Comparison of ENCODE assay signal across 1 cellular context in the genomic region with DNA sequence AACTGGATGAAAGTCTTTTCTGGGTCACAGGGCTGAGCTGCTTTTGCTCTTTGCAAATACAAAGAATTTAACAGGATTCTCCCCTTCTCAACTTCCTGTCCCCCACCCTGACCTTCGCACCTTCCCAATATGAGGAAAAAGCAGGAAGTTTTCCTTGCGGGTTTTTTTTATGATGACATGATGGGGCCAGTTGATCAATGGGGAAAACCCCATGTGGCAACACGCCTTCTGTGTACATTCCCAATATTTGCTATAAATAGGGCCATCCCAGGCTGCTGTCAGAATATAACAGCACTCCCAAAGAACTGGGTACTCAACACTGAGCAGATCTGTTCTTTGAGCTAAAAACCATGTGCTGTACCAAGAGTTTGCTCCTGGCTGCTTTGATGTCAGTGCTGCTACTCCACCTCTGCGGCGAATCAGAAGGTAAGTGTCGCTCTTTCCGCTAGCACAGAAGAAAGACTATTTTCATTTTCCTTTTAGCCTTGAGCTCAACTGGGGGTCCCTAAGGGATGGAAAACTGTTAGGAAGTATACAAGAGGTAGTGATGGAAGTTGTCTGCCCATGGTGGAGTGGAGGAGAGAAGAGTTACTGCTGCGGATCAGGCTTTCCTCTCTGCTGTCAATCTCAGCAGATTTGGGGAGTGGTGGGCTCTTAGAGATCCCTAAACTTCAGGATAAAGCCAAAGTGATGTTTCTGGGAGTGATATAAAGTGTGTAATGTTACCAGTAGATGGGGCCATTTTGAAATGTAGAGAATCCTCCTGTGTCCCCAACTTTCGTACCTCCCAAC.
TF ChIP-seq lines count a peak whose summit lies in the region.

A gene with protein sequence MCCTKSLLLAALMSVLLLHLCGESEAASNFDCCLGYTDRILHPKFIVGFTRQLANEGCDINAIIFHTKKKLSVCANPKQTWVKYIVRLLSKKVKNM (plus strand): TSS at position 281 of the 792 bp plus-strand sequence. CDS start 70 bp downstream, at position 351.

TF ChIP-seq in HepG2, 621 proteins besides CTCF, POLR2A, EP300 and RAD21 (continues in another document):
- TF ChIP-seq PCBP2 (optimal IDR thresholded peaks at IDR 0.05; ENCODE audit: low read depth, low read length, poor library complexity, severe bottlenecking) (peak; percentile 46), TGIF2 (CRISPR knock-in tag; IDR thresholded peaks at IDR 0.05) (peak; percentile 99), ZSCAN25 (CRISPR knock-in tag; IDR thresholded peaks at IDR 0.05) (no peak; the same call in 1 of the 2 replicates), RFX1 (IDR thresholded peaks at IDR 0.05) (no peak), ZNF839 (CRISPR knock-in tag; IDR thresholded peaks at IDR 0.05; ENCODE audit: borderline replicate concordance) (no peak), KMT2A (CRISPR knock-in tag; IDR thresholded peaks at IDR 0.05) (peak; percentile 52; the same call in 1 of the 2 replicates), ZNF441 (CRISPR knock-in tag; IDR thresholded peaks at IDR 0.05; ENCODE audit: borderline replicate concordance) (peak; percentile 83), KMT2B (CRISPR knock-in tag; IDR thresholded peaks at IDR 0.05) (no peak), ZNF34 (CRISPR knock-in tag; IDR thresholded peaks at IDR 0.05; ENCODE audit: borderline replicate concordance) (no peak), NRL (CRISPR knock-in tag; IDR thresholded peaks at IDR 0.05; ENCODE audit: borderline replicate concordance) (no peak), ZNF337 (CRISPR knock-in tag; IDR thresholded peaks at IDR 0.05; ENCODE audit: borderline replicate concordance, low read depth) (no peak; the same call in 1 of the 2 replicates), MXD4 (CRISPR knock-in tag; IDR thresholded peaks at IDR 0.05) (peak; percentile 74), HCFC1 (IDR thresholded peaks at IDR 0.05; ENCODE audit: low read depth, low read length) (no peak), JUNB (CRISPR knock-in tag; IDR thresholded peaks at IDR 0.05; ENCODE audit: borderline replicate concordance) (peak; percentile 10; the same call in 1 of the 2 replicates), ARHGAP35 (CRISPR knock-in tag; IDR thresholded peaks at IDR 0.05; ENCODE audit: borderline replicate concordance) (no peak; the same call in 1 of the 2 replicates), SNRNP70 (IDR thresholded peaks at IDR 0.05; ENCODE audit: low read depth, low read length) (no peak), ZEB1 (IDR thresholded peaks at IDR 0.05; ENCODE audit: insufficient replicate concordance, low read depth) (peak; percentile 91), ATF1 (CRISPR knock-in tag; IDR thresholded peaks at IDR 0.05) (peak; percentile 88; the same call in 1 of the 2 replicates), TCF7L2 (IDR thresholded peaks at IDR 0.05; ENCODE audit: low read depth, low read length) (peak; percentile 86), CCDC6 (CRISPR knock-in tag; IDR thresholded peaks at IDR 0.05) (peak; percentile 95; the same call in 1 of the 2 replicates), MTF2 (CRISPR knock-in tag; IDR thresholded peaks at IDR 0.05; ENCODE audit: borderline replicate concordance) (no peak), ATF7 (IDR thresholded peaks at IDR 0.05) (peak; percentile 76), ATF7 (CRISPR knock-in tag; IDR thresholded peaks at IDR 0.05) (peak; percentile 93), ZNF335 (CRISPR knock-in tag; IDR thresholded peaks at IDR 0.05) (peak; percentile 71), CHD2 (IDR thresholded peaks at IDR 0.05; ENCODE audit: low read depth, low read length) (0 out of 2 replicates have a peak, but pooled peaks have one; percentile 10), TEAD2 (CRISPR knock-in tag; IDR thresholded peaks at IDR 0.05) (no peak), SOX5 (CRISPR knock-in tag; IDR thresholded peaks at IDR 0.05; ENCODE audit: borderline replicate concordance) (peak; percentile 91), ISL2 (CRISPR knock-in tag; IDR thresholded peaks at IDR 0.05) (peak; percentile 97), ZFP1 (CRISPR knock-in tag; IDR thresholded peaks at IDR 0.05) (no peak), ZNF605 (CRISPR knock-in tag; IDR thresholded peaks at IDR 0.05) (peak; percentile 92), NFKB2 (CRISPR knock-in tag; IDR thresholded peaks at IDR 0.05; ENCODE audit: borderline replicate concordance) (no peak; the same call in 1 of the 2 replicates), HMGA1 (CRISPR knock-in tag; conservative IDR thresholded peaks at IDR 0.05) (no peak)
- TF ChIP-seq, protein P1, sequence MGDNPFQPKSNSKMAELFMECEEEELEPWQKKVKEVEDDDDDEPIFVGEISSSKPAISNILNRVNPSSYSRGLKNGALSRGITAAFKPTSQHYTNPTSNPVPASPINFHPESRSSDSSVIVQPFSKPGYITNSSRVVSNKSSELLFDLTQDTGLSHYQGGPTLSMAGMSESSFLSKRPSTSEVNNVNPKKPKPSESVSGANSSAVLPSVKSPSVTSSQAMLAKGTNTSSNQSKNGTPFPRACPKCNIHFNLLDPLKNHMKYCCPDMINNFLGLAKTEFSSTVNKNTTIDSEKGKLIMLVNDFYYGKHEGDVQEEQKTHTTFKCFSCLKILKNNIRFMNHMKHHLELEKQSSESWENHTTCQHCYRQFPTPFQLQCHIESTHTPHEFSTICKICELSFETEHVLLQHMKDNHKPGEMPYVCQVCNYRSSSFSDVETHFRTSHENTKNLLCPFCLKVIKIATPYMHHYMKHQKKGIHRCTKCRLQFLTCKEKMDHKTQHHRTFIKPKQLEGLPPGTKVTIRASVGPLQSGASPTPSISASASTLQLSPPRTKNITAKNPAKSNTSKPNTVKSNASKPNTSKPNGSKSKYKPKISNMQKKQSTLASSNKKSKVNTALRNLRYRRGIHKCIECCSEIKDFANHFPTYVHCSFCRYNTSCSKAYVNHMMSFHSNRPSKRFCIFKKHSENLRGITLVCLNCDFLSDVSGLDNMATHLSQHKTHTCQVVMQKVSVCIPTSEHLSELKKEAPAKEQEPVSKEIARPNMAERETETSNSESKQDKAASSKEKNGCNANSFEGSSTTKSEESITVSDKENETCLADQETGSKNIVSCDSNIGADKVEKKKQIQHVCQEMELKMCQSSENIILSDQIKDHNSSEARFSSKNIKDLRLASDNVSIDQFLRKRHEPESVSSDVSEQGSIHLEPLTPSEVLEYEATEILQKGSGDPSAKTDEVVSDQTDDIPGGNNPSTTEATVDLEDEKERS (CRISPR knock-in tag; IDR thresholded peaks at IDR 0.05) = peak; percentile 86; the same call in 1 of the 2 replicates
- TF ChIP-seq, protein P2, sequence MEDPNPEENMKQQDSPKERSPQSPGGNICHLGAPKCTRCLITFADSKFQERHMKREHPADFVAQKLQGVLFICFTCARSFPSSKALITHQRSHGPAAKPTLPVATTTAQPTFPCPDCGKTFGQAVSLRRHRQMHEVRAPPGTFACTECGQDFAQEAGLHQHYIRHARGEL (CRISPR knock-in tag; IDR thresholded peaks at IDR 0.05) = no peak
- TF ChIP-seq, protein P3, sequence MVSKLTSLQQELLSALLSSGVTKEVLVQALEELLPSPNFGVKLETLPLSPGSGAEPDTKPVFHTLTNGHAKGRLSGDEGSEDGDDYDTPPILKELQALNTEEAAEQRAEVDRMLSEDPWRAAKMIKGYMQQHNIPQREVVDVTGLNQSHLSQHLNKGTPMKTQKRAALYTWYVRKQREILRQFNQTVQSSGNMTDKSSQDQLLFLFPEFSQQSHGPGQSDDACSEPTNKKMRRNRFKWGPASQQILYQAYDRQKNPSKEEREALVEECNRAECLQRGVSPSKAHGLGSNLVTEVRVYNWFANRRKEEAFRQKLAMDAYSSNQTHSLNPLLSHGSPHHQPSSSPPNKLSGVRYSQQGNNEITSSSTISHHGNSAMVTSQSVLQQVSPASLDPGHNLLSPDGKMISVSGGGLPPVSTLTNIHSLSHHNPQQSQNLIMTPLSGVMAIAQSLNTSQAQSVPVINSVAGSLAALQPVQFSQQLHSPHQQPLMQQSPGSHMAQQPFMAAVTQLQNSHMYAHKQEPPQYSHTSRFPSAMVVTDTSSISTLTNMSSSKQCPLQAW (CRISPR knock-in tag; IDR thresholded peaks at IDR 0.05) = peak; percentile 92; the same call in 1 of the 2 replicates
- TF ChIP-seq, protein P4, sequence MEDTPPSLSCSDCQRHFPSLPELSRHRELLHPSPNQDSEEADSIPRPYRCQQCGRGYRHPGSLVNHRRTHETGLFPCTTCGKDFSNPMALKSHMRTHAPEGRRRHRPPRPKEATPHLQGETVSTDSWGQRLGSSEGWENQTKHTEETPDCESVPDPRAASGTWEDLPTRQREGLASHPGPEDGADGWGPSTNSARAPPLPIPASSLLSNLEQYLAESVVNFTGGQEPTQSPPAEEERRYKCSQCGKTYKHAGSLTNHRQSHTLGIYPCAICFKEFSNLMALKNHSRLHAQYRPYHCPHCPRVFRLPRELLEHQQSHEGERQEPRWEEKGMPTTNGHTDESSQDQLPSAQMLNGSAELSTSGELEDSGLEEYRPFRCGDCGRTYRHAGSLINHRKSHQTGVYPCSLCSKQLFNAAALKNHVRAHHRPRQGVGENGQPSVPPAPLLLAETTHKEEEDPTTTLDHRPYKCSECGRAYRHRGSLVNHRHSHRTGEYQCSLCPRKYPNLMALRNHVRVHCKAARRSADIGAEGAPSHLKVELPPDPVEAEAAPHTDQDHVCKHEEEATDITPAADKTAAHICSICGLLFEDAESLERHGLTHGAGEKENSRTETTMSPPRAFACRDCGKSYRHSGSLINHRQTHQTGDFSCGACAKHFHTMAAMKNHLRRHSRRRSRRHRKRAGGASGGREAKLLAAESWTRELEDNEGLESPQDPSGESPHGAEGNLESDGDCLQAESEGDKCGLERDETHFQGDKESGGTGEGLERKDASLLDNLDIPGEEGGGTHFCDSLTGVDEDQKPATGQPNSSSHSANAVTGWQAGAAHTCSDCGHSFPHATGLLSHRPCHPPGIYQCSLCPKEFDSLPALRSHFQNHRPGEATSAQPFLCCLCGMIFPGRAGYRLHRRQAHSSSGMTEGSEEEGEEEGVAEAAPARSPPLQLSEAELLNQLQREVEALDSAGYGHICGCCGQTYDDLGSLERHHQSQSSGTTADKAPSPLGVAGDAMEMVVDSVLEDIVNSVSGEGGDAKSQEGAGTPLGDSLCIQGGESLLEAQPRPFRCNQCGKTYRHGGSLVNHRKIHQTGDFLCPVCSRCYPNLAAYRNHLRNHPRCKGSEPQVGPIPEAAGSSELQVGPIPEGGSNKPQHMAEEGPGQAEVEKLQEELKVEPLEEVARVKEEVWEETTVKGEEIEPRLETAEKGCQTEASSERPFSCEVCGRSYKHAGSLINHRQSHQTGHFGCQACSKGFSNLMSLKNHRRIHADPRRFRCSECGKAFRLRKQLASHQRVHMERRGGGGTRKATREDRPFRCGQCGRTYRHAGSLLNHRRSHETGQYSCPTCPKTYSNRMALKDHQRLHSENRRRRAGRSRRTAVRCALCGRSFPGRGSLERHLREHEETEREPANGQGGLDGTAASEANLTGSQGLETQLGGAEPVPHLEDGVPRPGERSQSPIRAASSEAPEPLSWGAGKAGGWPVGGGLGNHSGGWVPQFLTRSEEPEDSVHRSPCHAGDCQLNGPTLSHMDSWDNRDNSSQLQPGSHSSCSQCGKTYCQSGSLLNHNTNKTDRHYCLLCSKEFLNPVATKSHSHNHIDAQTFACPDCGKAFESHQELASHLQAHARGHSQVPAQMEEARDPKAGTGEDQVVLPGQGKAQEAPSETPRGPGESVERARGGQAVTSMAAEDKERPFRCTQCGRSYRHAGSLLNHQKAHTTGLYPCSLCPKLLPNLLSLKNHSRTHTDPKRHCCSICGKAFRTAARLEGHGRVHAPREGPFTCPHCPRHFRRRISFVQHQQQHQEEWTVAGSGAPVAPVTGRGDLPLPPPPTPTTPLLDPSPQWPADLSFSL (CRISPR knock-in tag; IDR thresholded peaks at IDR 0.05) = no peak
- TF ChIP-seq, protein P5, sequence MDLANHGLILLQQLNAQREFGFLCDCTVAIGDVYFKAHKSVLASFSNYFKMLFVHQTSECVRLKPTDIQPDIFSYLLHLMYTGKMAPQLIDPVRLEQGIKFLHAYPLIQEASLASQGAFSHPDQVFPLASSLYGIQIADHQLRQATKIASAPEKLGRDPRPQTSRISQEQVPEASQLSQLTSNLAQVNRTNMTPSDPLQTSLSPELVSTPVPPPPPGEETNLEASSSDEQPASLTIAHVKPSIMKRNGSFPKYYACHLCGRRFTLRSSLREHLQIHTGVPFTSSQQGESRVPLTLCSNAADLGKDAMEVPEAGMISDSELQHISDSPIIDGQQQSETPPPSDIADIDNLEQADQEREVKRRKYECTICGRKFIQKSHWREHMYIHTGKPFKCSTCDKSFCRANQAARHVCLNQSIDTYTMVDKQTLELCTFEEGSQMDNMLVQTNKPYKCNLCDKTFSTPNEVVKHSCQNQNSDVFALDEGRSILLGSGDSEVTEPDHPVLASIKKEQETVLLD (CRISPR knock-in tag; IDR thresholded peaks at IDR 0.05; ENCODE audit: low read depth) = 0 out of 2 replicates have a peak, but pooled peaks have one; percentile 14
- TF ChIP-seq, protein P6, sequence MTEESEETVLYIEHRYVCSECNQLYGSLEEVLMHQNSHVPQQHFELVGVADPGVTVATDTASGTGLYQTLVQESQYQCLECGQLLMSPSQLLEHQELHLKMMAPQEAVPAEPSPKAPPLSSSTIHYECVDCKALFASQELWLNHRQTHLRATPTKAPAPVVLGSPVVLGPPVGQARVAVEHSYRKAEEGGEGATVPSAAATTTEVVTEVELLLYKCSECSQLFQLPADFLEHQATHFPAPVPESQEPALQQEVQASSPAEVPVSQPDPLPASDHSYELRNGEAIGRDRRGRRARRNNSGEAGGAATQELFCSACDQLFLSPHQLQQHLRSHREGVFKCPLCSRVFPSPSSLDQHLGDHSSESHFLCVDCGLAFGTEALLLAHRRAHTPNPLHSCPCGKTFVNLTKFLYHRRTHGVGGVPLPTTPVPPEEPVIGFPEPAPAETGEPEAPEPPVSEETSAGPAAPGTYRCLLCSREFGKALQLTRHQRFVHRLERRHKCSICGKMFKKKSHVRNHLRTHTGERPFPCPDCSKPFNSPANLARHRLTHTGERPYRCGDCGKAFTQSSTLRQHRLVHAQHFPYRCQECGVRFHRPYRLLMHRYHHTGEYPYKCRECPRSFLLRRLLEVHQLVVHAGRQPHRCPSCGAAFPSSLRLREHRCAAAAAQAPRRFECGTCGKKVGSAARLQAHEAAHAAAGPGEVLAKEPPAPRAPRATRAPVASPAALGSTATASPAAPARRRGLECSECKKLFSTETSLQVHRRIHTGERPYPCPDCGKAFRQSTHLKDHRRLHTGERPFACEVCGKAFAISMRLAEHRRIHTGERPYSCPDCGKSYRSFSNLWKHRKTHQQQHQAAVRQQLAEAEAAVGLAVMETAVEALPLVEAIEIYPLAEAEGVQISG (CRISPR knock-in tag; IDR thresholded peaks at IDR 0.05) = peak; percentile 70
- TF ChIP-seq, protein P7, sequence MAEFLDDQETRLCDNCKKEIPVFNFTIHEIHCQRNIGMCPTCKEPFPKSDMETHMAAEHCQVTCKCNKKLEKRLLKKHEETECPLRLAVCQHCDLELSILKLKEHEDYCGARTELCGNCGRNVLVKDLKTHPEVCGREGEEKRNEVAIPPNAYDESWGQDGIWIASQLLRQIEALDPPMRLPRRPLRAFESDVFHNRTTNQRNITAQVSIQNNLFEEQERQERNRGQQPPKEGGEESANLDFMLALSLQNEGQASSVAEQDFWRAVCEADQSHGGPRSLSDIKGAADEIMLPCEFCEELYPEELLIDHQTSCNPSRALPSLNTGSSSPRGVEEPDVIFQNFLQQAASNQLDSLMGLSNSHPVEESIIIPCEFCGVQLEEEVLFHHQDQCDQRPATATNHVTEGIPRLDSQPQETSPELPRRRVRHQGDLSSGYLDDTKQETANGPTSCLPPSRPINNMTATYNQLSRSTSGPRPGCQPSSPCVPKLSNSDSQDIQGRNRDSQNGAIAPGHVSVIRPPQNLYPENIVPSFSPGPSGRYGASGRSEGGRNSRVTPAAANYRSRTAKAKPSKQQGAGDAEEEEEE (CRISPR knock-in tag; IDR thresholded peaks at IDR 0.05; ENCODE audit: borderline replicate concordance) = no peak; the same call in 1 of the 2 replicates
